ENCODE assay signal across 20 cellular contexts in the genomic region with DNA sequence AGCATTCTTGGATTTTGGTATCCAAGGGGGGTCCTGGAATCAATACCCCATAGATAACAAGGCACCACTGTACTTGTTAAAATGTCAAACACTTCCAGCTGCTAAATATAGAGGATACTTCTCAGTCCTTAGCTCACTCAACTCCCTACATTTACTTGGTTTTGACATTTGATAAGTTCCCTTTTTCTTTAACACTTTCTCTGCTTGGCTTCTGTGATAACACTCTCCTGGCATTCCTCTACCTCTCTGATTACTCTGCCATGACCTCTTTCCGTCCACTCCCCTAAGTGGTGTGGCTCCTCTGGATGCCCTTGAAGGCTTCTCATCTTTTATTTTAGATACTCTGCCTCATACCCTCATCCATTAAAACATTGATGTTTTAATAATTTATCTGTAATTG.
"Had no signal": no experiment of that assay in that cellular context is flagged by ENCODE, and none has a peak within 500 bp of the region (broad histone marks: within the 10 kb centered on the region; RNA-seq: fewer than 3 reads in every experiment).

No MANE protein-coding gene starts in this region.

- H3K4me3 ChIP-seq: esophagus muscularis mucosa, suprapubic skin, transverse colon had no signal

- DNase-seq: activated CD4-positive, alpha-beta T cell treated with anti-CD3 and anti-CD28 coated beads for 36 hours; activated CD4-positive, alpha-beta T cell treated with anti-CD3 and anti-CD28 coated beads, Interleukin-2, amount 50 U/mL, for 48 hours; activated gamma-delta T cell treated with Interleukin-2 at 50 U/mL for 16 hours; activated naive CD8-positive, alpha-beta T cell treated with anti-CD3 and anti-CD28 coated beads for 36 hours; activated T-cell treated with anti-CD3 and anti-CD28 coated beads for 4 hours; amniotic stem cell; dermis blood vessel endothelial cell; effector memory CD4-positive, alpha-beta T cell; hypothalamus; islet precursor cell; retina; stimulated activated CD4-positive, alpha-beta T cell treated with anti-CD3 and anti-CD28 coated beads, Interleukin-2, amount 100 ng/mL, for 48 hours; stimulated activated naive CD8-positive, alpha-beta T cell treated with anti-CD3 and anti-CD28 coated beads, Interleukin-15, amount 100 ng/mL, for 72 hours; T-helper 1 cell; T1000; transverse colon had no signal

- H3K27ac ChIP-seq: esophagus muscularis mucosa, suprapubic skin, transverse colon had no signal

- H3K27me3 ChIP-seq: esophagus muscularis mucosa, suprapubic skin, transverse colon had no signal

- ATAC-seq: activated CD4-positive, alpha-beta T cell treated with anti-CD3 and anti-CD28 coated beads for 36 hours; left lobe of liver; stimulated activated naive CD8-positive, alpha-beta T cell treated with anti-CD3 and anti-CD28 coated beads, Interleukin-15, amount 100 ng/mL, for 72 hours had no signal

- H3K9me3 ChIP-seq: esophagus muscularis mucosa, suprapubic skin, transverse colon had no signal

- H3K4me1 ChIP-seq: esophagus muscularis mucosa, suprapubic skin had no signal

- FAIRE-seq: endothelial cell of umbilical vein had no signal
